Comparison of ENCODE assay signal across 19 cellular contexts in genomic region chr2:3195865-3196504, GRCh38.
DNase-seq lines count a peak whose midpoint lies in the region; ATAC-seq and TF ChIP-seq lines count a peak whose summit lies in the region.
"Had no signal": no experiment of that assay in that cellular context is flagged by ENCODE, and none has a peak within 500 bp of the region (broad histone marks: within the 10 kb centered on the region; RNA-seq: fewer than 3 reads in every experiment).

No MANE protein-coding gene starts in this region.

- POLR2A ChIA-PET in OCI-LY7 (lab: Charles Lee): interaction anchor here (0.6 to 0.7 kb wide), 2 partner anchors 56 to 740 kb away, joined by 3 to 8 read pairs; no protein-coding TSS in a partner anchor

- H3K4me2 ChIP-seq in Karpas-422 (ENCODE audit: low read depth, low read length, poor library complexity, severe bottlenecking): peak overlapping the region; percentile 30
- H3K4me2 ChIP-seq in OCI-LY7 (ENCODE audit: low read length): peak overlapping the region; percentile 38; the same call in 1 of the 2 replicates
- no peak overlapping the region for H3K4me2 ChIP-seq in neuronal stem cell (ENCODE audit: insufficient read depth, low read length, poor library complexity, severe bottlenecking)

- H3K27ac ChIP-seq in Karpas-422 (ENCODE audit: low read length) (peak overlapping the region; percentile 75), OCI-LY7 (ENCODE audit: low read depth, low read length, poor library complexity, severe bottlenecking) (no peak overlapping the region), cingulate gyrus (ENCODE audit: low read depth, low read length) (peak overlapping the region; percentile 42), neuronal stem cell (replicated peaks; ENCODE audit: low read length) (no peak overlapping the region)
- H3K27ac ChIP-seq: RWPE1 had no signal

- H3K9me3 ChIP-seq in Karpas-422 (ENCODE audit: low read length) (no peaks in the 10 kb centered on the region), OCI-LY7 (ENCODE audit: low read length) (no peaks in the 10 kb centered on the region), neuronal stem cell (replicated peaks in 1 of 2; ENCODE audit: control insufficient read depth in 2 of 2, insufficient read depth in 1 of 2, low read depth in 1 of 2, low read length in 2 of 2) (peaks cover 0 to 6% of the 10 kb centered on the region in 2 donors)
- H3K9me3 ChIP-seq: BE2C had no signal

- CTCF ChIA-PET in OCI-LY7 (lab: Charles Lee; ENCODE audit: unreplicated experiment): no interaction called here

- H3K4me1 ChIP-seq in Karpas-422 (ENCODE audit: low read length) (peaks cover 32% of the 10 kb centered on the region), OCI-LY7 (ENCODE audit: insufficient read depth, low read length, poor library complexity, severe bottlenecking) (peaks cover 12% of the 10 kb centered on the region), neuronal stem cell (ENCODE audit: control insufficient read depth in 2 of 2, insufficient read depth in 1 of 2, low read depth in 1 of 2, low read length in 2 of 2) (peaks cover 2 to 3% of the 10 kb centered on the region in 2 donors)

- H3K27me3 ChIP-seq in Karpas-422 (ENCODE audit: low read length) (no peaks in the 10 kb centered on the region), neuronal stem cell (ENCODE audit: control insufficient read depth in 3 of 3, insufficient read depth in 3 of 3, low read depth in 1 of 3, low read length in 3 of 3) (no peaks in the 10 kb centered on the region)
- H3K27me3 ChIP-seq: BE2C had no signal

- peak overlapping the region; percentile 46 for H3K27ac Mint-ChIP-seq in stimulated activated memory B cell treated with anti-CD40 and anti-IgM and Interleukin-4, amounts not matched to agents 10 μg/mL and 1 μg/mL and 100 μg/mL, for 72 hours
- H3K27ac Mint-ChIP-seq: activated CD8-positive, alpha-beta T cell treated with anti-CD3 and anti-CD28 coated beads for 36 hours; activated naive CD8-positive, alpha-beta T cell; T-helper 1 cell treated with Interleukin-12 subunit alpha and Interleukin-12 subunit beta and Interleukin-4 antibody, amounts not matched to agents 30 μg/mL and 1 μg/mL, for 36 hours; WTC11 had no signal

- no peak overlapping the region for H2AFZ ChIP-seq in Karpas-422 (ENCODE audit: low read length)
- no peak overlapping the region; the same call in 1 of the 2 replicates for H2AFZ ChIP-seq in OCI-LY7 (ENCODE audit: low read length)
- H2AFZ ChIP-seq in neuronal stem cell (ENCODE audit: low read length): no peak overlapping the region

- no peaks in the 10 kb centered on the region for H3K9me3 Mint-ChIP-seq in stimulated activated memory B cell treated with anti-CD40 and anti-IgM and Interleukin-4, amounts not matched to agents 10 μg/mL and 1 μg/mL and 100 μg/mL, for 72 hours
- H3K9me3 Mint-ChIP-seq: activated CD8-positive, alpha-beta T cell treated with anti-CD3 and anti-CD28 coated beads for 36 hours; activated T-cell treated with anti-CD3 and anti-CD28 coated beads, Interleukin-2, amount 50 U/mL, for 72 hours; T-helper 1 cell treated with Interleukin-12 subunit alpha and Interleukin-12 subunit beta and Interleukin-4 antibody, amounts not matched to agents 30 μg/mL and 1 μg/mL, for 36 hours had no signal

- H3K9ac ChIP-seq in Karpas-422 (ENCODE audit: low read length) (peak overlapping the region; percentile 26; the same call in 1 of the 2 replicates), neuronal stem cell (ENCODE audit: low read depth, low read length, poor library complexity) (no peak overlapping the region)

- DNase-seq in Karpas-422: peak; percentile 60
- peak; percentile 41 for DNase-seq in OCI-LY7 (ENCODE audit: low spot score)
- DNase-seq in LoVo (ENCODE audit: low spot score): no peak
- DNase-seq in left colon: no peak
- DNase-seq in neuronal stem cell (ENCODE audit: low spot score): no peak
- DNase-seq: activated CD8-positive, alpha-beta T cell treated with anti-CD3 and anti-CD28 coated beads for 36 hours; activated T-cell treated with anti-CD3 and anti-CD28 coated beads, Interleukin-2, amount 50 U/mL, for 72 hours; BE2C; NCI-H1436; NCI-H82; stimulated activated CD4-positive, alpha-beta T cell treated with anti-CD3 and anti-CD28 coated beads, Interleukin-4, amount 100 ng/mL, for 1 hour had no signal

- H3K36me3 ChIP-seq in Karpas-422 (ENCODE audit: insufficient read depth, low read length) (no peaks in the 10 kb centered on the region), OCI-LY7 (ENCODE audit: insufficient read depth, low read length) (peaks cover 49% of the 10 kb centered on the region), neuronal stem cell (replicated peaks in 1 of 2; ENCODE audit: control insufficient read depth in 2 of 2, insufficient read depth in 2 of 2, low read length in 2 of 2) (peaks cover 16 to 53% of the 10 kb centered on the region in 2 donors)

- H3K36me3 Mint-ChIP-seq in stimulated activated memory B cell treated with anti-CD40 and anti-IgM and Interleukin-4, amounts not matched to agents 10 μg/mL and 1 μg/mL and 100 μg/mL, for 72 hours: peaks cover 82% of the 10 kb centered on the region
- H3K36me3 Mint-ChIP-seq: activated naive CD8-positive, alpha-beta T cell had no signal

- no peaks in the 10 kb centered on the region for H3K9me2 ChIP-seq in Karpas-422 (replicated peaks; ENCODE audit: insufficient read depth, low read length)
- no peaks in the 10 kb centered on the region for H3K9me2 ChIP-seq in OCI-LY7 (ENCODE audit: insufficient read depth, low read length)

- ATAC-seq in stimulated activated memory B cell treated with anti-CD40 and anti-IgM and Interleukin-4, amounts not matched to agents 10 μg/mL and 1 μg/mL and 100 μg/mL, for 72 hours: no peak
- no peak for ATAC-seq in left colon
- ATAC-seq: activated CD8-positive, alpha-beta T cell treated with anti-CD3 and anti-CD28 coated beads for 36 hours; activated T-cell treated with anti-CD3 and anti-CD28 coated beads, Interleukin-2, amount 50 U/mL, for 72 hours; esophagus mucosa; WTC11 had no signal

- H3K4me3 Mint-ChIP-seq in stimulated activated memory B cell treated with anti-CD40 and anti-IgM and Interleukin-4, amounts not matched to agents 10 μg/mL and 1 μg/mL and 100 μg/mL, for 72 hours: no peak overlapping the region
- H3K4me3 Mint-ChIP-seq: activated CD8-positive, alpha-beta T cell treated with anti-CD3 and anti-CD28 coated beads for 36 hours; activated naive CD8-positive, alpha-beta T cell; activated T-cell treated with anti-CD3 and anti-CD28 coated beads, Interleukin-2, amount 50 U/mL, for 72 hours; T-helper 1 cell treated with Interleukin-12 subunit alpha and Interleukin-12 subunit beta and Interleukin-4 antibody, amounts not matched to agents 30 μg/mL and 1 μg/mL, for 36 hours; WTC11 had no signal

- H3K79me2 ChIP-seq in Karpas-422 (ENCODE audit: low read length) (peaks cover 3% of the 10 kb centered on the region; the same call in 1 of the 2 replicates), OCI-LY7 (ENCODE audit: insufficient read depth, low read depth, low read length) (no peaks in the 10 kb centered on the region)

- no peak overlapping the region for H3K14ac ChIP-seq in neuronal stem cell (ENCODE audit: low read length)

- H3K23ac ChIP-seq in neuronal stem cell (ENCODE audit: low read depth, low read length, poor library complexity): no peak overlapping the region

- no peak overlapping the region for H4K8ac ChIP-seq in neuronal stem cell (ENCODE audit: low read depth, low read length)

- H3K4me1 Mint-ChIP-seq in stimulated activated memory B cell treated with anti-CD40 and anti-IgM and Interleukin-4, amounts not matched to agents 10 μg/mL and 1 μg/mL and 100 μg/mL, for 72 hours: peaks cover 6% of the 10 kb centered on the region

- no peaks in the 10 kb centered on the region for H3K27me3 Mint-ChIP-seq in stimulated activated memory B cell treated with anti-CD40 and anti-IgM and Interleukin-4, amounts not matched to agents 10 μg/mL and 1 μg/mL and 100 μg/mL, for 72 hours
- H3K27me3 Mint-ChIP-seq: activated CD8-positive, alpha-beta T cell treated with anti-CD3 and anti-CD28 coated beads for 36 hours; activated naive CD8-positive, alpha-beta T cell had no signal

- TF ChIP-seq CTCF in OCI-LY7 (conservative IDR thresholded peaks at IDR 0.05; ENCODE audit: low read length): no peak

- intact Hi-C loops in OCI-LY7 (cut with micrococcal nuclease; ENCODE audit: unreplicated experiment): loop anchor here (10.0 kb wide), 1 partner anchor 269 kb away; no protein-coding TSS in a partner anchor
- intact Hi-C loops in left colon (cut with DNase I, micrococcal nuclease): no loop called here

- no peak overlapping the region for H2BK120ac ChIP-seq in neuronal stem cell (ENCODE audit: low read depth, low read length)

- H4K20me1 ChIP-seq in Karpas-422 (ENCODE audit: insufficient read depth, low read depth, low read length): no peaks in the 10 kb centered on the region
- H4K20me1 ChIP-seq in OCI-LY7 (ENCODE audit: insufficient read depth, low read length): no peaks in the 10 kb centered on the region

- H2BK5ac ChIP-seq in neuronal stem cell (ENCODE audit: low read length): no peak overlapping the region

- WGBS in neuronal stem cell (ENCODE audit: extremely low coverage in 2 of 2, insufficient read length in 2 of 2, insufficient replicate concordance in 1 of 2), 2 donors: no CpG with 5 or more reads among the region's 15 CpGs

- no peak overlapping the region for H2BK12ac ChIP-seq in neuronal stem cell (ENCODE audit: low read length)

- no peak overlapping the region for H2AK5ac ChIP-seq in neuronal stem cell (ENCODE audit: low read depth, low read length)

- no peak overlapping the region for H4K91ac ChIP-seq in neuronal stem cell (ENCODE audit: low read depth, low read length, poor library complexity)

- H3K18ac ChIP-seq in neuronal stem cell (ENCODE audit: low read length): no peak overlapping the region

- H3K4me3 ChIP-seq in Karpas-422 (ENCODE audit: low read length): peak overlapping the region; percentile 25; the same call in 1 of the 2 replicates
- H3K4me3 ChIP-seq in OCI-LY7 (ENCODE audit: low read depth, low read length, poor library complexity, severe bottlenecking): no peak overlapping the region
- H3K4me3 ChIP-seq in neuronal stem cell (ENCODE audit: low read length in 2 of 2): no peak overlapping the region
- H3K4me3 ChIP-seq: lung had no signal

- H3K79me1 ChIP-seq in neuronal stem cell (ENCODE audit: low read depth, low read length): peaks cover 4% of the 10 kb centered on the region

- no TSS peak for BruUV-seq in OCI-LY7 (replicated peaks; lab: Mats Ljungman, UMichigan)

- H3K4ac ChIP-seq in neuronal stem cell (ENCODE audit: low read length): no peak overlapping the region

- H2BK15ac ChIP-seq in neuronal stem cell (ENCODE audit: low read length): no peak overlapping the region

Comparison
In these comparisons a context has a peak if more than half of its experiments do, and no peak if none do; other contexts are left out.
1. DNase-seq: peak in Karpas-422 (single experiment) and OCI-LY7 (single experiment); none in LoVo (single experiment), left colon (0 of 2) and neuronal stem cell (single experiment).
2. H3K27ac ChIP-seq: peak in Karpas-422 (single experiment) and cingulate gyrus (single experiment); none in OCI-LY7 (single experiment) and neuronal stem cell (single experiment).